1 cellular context compared by ENCODE assay signal in the genomic region with DNA sequence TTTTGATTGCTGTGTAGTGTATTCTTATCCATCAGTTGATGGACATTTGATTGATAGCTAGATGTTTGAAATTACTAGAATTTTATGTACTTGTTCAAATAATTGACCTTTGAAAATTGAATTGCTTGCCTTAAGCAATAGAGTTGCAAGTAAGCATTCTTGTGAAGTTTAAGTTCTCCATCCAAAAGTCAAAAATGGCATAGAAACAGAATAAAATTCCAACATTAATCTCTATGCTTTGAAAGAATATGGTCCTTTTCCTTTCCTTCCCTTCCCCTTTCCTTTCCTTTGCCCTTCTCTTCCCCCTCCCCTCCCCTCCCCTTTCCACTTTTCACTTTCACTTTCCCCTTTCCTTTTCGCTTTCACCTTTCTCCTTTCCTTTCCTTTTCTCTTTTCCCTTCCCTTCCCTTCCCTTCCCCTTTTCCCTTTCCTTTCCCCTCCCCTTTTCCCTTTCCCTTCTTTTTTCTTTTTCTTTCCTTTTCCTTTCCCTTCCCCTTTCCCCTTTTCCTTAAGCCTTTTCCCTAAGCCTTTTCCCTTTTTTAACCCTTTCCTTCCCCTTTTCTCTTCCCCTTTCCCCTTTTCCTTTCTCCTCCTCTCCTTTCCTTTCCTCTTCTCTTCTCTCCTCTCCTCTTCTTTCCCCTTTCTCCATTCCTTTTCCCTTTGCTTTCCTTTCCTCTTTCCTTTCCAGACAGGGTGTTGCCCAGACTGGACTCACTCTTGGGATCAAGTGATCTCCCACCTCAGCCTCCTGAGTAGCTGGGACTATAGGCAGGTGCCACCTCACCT.
A peak's percentile ranks its signal among the peaks of the same experiment; 100 is the strongest.
TF ChIP-seq lines count a peak whose summit lies in the region.

No MANE protein-coding gene starts in this region.

TF ChIP-seq in HepG2, 621 proteins besides CTCF, POLR2A, EP300 and RAD21 (continued from another document and continues in another):
- TF ChIP-seq, protein P1, sequence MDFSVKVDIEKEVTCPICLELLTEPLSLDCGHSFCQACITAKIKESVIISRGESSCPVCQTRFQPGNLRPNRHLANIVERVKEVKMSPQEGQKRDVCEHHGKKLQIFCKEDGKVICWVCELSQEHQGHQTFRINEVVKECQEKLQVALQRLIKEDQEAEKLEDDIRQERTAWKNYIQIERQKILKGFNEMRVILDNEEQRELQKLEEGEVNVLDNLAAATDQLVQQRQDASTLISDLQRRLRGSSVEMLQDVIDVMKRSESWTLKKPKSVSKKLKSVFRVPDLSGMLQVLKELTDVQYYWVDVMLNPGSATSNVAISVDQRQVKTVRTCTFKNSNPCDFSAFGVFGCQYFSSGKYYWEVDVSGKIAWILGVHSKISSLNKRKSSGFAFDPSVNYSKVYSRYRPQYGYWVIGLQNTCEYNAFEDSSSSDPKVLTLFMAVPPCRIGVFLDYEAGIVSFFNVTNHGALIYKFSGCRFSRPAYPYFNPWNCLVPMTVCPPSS (IDR thresholded peaks at IDR 0.05) = no peak
- TF ChIP-seq, protein P2, sequence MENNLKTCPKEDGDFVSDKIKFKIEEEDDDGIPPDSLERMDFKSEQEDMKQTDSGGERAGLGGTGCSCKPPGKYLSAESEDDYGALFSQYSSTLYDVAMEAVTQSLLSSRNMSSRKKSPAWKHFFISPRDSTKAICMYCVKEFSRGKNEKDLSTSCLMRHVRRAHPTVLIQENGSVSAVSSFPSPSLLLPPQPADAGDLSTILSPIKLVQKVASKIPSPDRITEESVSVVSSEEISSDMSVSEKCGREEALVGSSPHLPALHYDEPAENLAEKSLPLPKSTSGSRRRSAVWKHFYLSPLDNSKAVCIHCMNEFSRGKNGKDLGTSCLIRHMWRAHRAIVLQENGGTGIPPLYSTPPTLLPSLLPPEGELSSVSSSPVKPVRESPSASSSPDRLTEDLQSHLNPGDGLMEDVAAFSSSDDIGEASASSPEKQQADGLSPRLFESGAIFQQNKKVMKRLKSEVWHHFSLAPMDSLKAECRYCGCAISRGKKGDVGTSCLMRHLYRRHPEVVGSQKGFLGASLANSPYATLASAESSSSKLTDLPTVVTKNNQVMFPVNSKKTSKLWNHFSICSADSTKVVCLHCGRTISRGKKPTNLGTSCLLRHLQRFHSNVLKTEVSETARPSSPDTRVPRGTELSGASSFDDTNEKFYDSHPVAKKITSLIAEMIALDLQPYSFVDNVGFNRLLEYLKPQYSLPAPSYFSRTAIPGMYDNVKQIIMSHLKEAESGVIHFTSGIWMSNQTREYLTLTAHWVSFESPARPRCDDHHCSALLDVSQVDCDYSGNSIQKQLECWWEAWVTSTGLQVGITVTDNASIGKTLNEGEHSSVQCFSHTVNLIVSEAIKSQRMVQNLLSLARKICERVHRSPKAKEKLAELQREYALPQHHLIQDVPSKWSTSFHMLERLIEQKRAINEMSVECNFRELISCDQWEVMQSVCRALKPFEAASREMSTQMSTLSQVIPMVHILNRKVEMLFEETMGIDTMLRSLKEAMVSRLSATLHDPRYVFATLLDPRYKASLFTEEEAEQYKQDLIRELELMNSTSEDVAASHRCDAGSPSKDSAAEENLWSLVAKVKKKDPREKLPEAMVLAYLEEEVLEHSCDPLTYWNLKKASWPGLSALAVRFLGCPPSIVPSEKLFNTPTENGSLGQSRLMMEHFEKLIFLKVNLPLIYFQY (CRISPR knock-in tag; IDR thresholded peaks at IDR 0.05; ENCODE audit: borderline replicate concordance) = no peak
- TF ChIP-seq TCF7L2 (IDR thresholded peaks at IDR 0.05; ENCODE audit: low read depth, low read length) (no peak), HNRNPK (IDR thresholded peaks at IDR 0.05; ENCODE audit: low read depth, low read length, poor library complexity, severe bottlenecking) (peak; percentile 93), ATM (IDR thresholded peaks at IDR 0.05; ENCODE audit: borderline replicate concordance) (no peak), FOXC1 (CRISPR knock-in tag; IDR thresholded peaks at IDR 0.05; ENCODE audit: borderline replicate concordance) (no peak), NFE2 (CRISPR knock-in tag; IDR thresholded peaks at IDR 0.05) (no peak), REL (CRISPR knock-in tag; conservative IDR thresholded peaks at IDR 0.05) (no peak), PCBP2 (optimal IDR thresholded peaks at IDR 0.05; ENCODE audit: low read depth, low read length, poor library complexity, severe bottlenecking) (peak; percentile 94), KDM3A (CRISPR knock-in tag; IDR thresholded peaks at IDR 0.05; ENCODE audit: low read depth) (no peak)
- TF ChIP-seq, protein P3, sequence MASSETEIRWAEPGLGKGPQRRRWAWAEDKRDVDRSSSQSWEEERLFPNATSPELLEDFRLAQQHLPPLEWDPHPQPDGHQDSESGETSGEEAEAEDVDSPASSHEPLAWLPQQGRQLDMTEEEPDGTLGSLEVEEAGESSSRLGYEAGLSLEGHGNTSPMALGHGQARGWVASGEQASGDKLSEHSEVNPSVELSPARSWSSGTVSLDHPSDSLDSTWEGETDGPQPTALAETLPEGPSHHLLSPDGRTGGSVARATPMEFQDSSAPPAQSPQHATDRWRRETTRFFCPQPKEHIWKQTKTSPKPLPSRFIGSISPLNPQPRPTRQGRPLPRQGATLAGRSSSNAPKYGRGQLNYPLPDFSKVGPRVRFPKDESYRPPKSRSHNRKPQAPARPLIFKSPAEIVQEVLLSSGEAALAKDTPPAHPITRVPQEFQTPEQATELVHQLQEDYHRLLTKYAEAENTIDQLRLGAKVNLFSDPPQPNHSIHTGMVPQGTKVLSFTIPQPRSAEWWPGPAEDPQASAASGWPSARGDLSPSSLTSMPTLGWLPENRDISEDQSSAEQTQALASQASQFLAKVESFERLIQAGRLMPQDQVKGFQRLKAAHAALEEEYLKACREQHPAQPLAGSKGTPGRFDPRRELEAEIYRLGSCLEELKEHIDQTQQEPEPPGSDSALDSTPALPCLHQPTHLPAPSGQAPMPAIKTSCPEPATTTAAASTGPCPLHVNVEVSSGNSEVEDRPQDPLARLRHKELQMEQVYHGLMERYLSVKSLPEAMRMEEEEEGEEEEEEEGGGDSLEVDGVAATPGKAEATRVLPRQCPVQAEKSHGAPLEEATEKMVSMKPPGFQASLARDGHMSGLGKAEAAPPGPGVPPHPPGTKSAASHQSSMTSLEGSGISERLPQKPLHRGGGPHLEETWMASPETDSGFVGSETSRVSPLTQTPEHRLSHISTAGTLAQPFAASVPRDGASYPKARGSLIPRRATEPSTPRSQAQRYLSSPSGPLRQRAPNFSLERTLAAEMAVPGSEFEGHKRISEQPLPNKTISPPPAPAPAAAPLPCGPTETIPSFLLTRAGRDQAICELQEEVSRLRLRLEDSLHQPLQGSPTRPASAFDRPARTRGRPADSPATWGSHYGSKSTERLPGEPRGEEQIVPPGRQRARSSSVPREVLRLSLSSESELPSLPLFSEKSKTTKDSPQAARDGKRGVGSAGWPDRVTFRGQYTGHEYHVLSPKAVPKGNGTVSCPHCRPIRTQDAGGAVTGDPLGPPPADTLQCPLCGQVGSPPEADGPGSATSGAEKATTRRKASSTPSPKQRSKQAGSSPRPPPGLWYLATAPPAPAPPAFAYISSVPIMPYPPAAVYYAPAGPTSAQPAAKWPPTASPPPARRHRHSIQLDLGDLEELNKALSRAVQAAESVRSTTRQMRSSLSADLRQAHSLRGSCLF (CRISPR knock-in tag; IDR thresholded peaks at IDR 0.05; ENCODE audit: borderline replicate concordance) = no peak
- TF ChIP-seq, protein P4, sequence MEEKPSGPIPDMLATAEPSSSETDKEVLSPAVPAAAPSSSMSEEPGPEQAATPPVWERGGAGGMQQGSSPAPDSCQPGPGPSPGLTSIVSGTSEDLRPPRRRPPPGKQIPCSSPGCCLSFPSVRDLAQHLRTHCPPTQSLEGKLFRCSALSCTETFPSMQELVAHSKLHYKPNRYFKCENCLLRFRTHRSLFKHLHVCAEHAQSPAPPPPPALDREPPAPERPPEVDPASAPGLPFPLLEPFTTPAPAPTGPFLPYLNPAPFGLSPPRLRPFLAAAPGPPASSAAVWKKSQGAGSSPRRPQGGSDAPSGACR (CRISPR knock-in tag; IDR thresholded peaks at IDR 0.05) = no peak
- TF ChIP-seq, protein P5, sequence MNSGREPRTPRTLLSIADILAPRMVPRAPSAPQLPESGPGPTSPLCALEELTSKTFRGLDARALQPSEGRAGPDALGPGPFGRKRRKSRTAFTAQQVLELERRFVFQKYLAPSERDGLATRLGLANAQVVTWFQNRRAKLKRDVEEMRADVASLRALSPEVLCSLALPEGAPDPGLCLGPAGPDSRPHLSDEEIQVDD (CRISPR knock-in tag; IDR thresholded peaks at IDR 0.05; ENCODE audit: borderline replicate concordance) = no peak
- TF ChIP-seq, protein P6, sequence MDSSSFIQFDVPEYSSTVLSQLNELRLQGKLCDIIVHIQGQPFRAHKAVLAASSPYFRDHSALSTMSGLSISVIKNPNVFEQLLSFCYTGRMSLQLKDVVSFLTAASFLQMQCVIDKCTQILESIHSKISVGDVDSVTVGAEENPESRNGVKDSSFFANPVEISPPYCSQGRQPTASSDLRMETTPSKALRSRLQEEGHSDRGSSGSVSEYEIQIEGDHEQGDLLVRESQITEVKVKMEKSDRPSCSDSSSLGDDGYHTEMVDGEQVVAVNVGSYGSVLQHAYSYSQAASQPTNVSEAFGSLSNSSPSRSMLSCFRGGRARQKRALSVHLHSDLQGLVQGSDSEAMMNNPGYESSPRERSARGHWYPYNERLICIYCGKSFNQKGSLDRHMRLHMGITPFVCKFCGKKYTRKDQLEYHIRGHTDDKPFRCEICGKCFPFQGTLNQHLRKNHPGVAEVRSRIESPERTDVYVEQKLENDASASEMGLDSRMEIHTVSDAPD (CRISPR knock-in tag; IDR thresholded peaks at IDR 0.05) = no peak
- TF ChIP-seq, protein P7, sequence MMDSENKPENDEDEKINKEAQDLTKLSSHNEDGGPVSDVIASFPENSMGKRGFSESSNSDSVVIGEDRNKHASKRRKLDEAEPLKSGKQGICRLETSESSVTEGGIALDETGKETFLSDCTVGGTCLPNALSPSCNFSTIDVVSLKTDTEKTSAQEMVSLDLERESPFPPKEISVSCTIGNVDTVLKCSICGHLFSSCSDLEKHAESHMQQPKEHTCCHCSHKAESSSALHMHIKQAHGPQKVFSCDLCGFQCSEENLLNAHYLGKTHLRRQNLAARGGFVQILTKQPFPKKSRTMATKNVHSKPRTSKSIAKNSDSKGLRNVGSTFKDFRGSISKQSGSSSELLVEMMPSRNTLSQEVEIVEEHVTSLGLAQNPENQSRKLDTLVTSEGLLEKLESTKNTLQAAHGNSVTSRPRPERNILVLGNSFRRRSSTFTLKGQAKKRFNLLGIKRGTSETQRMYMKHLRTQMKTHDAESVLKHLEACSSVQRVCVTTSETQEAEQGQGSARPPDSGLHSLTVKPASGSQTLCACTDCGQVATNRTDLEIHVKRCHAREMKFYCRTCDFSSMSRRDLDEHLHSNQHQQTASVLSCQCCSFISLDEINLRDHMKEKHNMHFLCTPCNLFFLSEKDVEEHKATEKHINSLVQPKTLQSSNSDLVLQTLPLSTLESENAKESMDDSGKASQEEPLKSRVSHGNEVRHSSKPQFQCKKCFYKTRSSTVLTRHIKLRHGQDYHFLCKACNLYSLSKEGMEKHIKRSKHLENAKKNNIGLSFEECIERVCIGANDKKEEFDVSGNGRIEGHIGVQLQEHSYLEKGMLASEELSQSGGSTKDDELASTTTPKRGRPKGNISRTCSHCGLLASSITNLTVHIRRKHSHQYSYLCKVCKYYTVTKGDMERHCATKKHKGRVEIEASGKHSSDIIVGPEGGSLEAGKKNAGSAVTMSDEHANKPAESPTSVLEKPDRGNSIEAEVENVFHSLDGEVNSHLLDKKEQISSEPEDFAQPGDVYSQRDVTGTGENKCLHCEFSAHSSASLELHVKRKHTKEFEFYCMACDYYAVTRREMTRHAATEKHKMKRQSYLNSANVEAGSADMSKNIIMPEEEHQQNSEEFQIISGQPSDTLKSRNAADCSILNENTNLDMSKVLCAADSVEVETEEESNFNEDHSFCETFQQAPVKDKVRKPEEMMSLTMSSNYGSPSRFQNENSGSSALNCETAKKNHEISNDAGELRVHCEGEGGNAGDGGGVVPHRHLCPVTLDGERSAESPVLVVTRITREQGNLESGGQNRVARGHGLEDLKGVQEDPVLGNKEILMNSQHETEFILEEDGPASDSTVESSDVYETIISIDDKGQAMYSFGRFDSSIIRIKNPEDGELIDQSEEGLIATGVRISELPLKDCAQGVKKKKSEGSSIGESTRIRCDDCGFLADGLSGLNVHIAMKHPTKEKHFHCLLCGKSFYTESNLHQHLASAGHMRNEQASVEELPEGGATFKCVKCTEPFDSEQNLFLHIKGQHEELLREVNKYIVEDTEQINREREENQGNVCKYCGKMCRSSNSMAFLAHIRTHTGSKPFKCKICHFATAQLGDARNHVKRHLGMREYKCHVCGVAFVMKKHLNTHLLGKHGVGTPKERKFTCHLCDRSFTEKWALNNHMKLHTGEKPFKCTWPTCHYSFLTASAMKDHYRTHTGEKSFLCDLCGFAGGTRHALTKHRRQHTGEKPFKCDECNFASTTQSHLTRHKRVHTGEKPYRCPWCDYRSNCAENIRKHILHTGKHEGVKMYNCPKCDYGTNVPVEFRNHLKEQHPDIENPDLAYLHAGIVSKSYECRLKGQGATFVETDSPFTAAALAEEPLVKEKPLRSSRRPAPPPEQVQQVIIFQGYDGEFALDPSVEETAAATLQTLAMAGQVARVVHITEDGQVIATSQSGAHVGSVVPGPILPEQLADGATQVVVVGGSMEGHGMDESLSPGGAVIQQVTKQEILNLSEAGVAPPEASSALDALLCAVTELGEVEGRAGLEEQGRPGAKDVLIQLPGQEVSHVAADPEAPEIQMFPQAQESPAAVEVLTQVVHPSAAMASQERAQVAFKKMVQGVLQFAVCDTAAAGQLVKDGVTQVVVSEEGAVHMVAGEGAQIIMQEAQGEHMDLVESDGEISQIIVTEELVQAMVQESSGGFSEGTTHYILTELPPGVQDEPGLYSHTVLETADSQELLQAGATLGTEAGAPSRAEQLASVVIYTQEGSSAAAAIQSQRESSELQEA (CRISPR knock-in tag; IDR thresholded peaks at IDR 0.05; ENCODE audit: not compliant biosample characterization) = no peak
- TF ChIP-seq, protein P8, sequence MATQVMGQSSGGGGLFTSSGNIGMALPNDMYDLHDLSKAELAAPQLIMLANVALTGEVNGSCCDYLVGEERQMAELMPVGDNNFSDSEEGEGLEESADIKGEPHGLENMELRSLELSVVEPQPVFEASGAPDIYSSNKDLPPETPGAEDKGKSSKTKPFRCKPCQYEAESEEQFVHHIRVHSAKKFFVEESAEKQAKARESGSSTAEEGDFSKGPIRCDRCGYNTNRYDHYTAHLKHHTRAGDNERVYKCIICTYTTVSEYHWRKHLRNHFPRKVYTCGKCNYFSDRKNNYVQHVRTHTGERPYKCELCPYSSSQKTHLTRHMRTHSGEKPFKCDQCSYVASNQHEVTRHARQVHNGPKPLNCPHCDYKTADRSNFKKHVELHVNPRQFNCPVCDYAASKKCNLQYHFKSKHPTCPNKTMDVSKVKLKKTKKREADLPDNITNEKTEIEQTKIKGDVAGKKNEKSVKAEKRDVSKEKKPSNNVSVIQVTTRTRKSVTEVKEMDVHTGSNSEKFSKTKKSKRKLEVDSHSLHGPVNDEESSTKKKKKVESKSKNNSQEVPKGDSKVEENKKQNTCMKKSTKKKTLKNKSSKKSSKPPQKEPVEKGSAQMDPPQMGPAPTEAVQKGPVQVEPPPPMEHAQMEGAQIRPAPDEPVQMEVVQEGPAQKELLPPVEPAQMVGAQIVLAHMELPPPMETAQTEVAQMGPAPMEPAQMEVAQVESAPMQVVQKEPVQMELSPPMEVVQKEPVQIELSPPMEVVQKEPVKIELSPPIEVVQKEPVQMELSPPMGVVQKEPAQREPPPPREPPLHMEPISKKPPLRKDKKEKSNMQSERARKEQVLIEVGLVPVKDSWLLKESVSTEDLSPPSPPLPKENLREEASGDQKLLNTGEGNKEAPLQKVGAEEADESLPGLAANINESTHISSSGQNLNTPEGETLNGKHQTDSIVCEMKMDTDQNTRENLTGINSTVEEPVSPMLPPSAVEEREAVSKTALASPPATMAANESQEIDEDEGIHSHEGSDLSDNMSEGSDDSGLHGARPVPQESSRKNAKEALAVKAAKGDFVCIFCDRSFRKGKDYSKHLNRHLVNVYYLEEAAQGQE (IDR thresholded peaks at IDR 0.05; ENCODE audit: borderline replicate concordance in 1 of 2, low read depth in 1 of 2, low read length in 2 of 2) = no peak
